Comparison of ENCODE assay signal across 1 cellular context in the genomic region with DNA sequence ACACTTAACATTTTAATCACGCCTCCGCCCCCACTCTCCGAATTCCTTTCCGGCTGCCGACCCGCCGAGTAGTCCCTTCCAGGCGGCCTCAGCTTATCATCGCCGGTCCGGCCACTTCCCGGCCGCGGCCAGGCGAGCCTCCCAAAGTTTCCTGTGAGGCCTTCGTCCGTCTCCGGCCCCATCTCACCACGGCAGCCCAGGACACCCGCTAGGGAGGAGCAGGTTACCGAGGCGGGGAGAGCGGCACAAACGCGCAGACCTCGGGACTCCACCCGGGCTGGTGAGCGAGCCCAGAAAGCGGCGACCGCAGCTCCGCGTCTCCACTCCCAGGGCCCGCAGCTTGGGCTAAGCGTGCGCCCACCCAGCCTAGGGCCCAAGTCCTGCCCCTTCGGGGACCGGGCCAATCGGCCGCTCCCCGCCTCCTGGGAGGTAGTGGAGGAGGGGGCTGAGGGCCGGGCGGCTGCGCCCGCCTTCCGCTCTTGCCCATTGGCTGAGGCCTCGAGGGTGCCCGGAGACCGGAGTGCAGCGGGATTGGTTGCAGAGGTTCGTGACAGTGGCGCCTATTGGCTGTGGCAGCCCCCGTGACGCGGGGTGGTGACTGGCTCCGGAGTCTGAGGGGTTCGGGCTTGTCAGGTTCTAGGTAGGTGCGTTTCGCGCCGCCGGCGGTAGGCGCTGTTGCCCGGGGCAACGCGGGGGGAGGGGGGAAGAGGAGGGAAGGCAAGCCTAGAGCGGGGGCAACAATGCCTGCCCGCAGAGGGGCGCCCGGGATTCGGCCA.
TF ChIP-seq lines count a peak whose summit lies in the region.

No MANE protein-coding gene starts in this region.

TF ChIP-seq in K562, 482 proteins besides CTCF, POLR2A, EP300 and RAD21 (continued from another document and continues in another):
- TF ChIP-seq, protein P1, sequence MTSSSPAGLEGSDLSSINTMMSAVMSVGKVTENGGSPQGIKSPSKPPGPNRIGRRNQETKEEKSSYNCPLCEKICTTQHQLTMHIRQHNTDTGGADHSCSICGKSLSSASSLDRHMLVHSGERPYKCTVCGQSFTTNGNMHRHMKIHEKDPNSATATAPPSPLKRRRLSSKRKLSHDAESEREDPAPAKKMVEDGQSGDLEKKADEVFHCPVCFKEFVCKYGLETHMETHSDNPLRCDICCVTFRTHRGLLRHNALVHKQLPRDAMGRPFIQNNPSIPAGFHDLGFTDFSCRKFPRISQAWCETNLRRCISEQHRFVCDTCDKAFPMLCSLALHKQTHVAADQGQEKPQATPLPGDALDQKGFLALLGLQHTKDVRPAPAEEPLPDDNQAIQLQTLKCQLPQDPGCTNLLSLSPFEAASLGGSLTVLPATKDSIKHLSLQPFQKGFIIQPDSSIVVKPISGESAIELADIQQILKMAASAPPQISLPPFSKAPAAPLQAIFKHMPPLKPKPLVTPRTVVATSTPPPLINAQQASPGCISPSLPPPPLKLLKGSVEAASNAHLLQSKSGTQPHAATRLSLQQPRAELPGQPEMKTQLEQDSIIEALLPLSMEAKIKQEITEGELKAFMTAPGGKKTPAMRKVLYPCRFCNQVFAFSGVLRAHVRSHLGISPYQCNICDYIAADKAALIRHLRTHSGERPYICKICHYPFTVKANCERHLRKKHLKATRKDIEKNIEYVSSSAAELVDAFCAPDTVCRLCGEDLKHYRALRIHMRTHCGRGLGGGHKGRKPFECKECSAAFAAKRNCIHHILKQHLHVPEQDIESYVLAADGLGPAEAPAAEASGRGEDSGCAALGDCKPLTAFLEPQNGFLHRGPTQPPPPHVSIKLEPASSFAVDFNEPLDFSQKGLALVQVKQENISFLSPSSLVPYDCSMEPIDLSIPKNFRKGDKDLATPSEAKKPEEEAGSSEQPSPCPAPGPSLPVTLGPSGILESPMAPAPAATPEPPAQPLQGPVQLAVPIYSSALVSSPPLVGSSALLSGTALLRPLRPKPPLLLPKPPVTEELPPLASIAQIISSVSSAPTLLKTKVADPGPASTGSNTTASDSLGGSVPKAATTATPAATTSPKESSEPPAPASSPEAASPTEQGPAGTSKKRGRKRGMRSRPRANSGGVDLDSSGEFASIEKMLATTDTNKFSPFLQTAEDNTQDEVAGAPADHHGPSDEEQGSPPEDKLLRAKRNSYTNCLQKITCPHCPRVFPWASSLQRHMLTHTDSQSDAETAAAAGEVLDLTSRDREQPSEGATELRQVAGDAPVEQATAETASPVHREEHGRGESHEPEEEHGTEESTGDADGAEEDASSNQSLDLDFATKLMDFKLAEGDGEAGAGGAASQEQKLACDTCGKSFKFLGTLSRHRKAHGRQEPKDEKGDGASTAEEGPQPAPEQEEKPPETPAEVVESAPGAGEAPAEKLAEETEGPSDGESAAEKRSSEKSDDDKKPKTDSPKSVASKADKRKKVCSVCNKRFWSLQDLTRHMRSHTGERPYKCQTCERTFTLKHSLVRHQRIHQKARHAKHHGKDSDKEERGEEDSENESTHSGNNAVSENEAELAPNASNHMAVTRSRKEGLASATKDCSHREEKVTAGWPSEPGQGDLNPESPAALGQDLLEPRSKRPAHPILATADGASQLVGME (CRISPR knock-in tag; IDR thresholded peaks at IDR 0.05) = no peak
- TF ChIP-seq ZFP36 (IDR thresholded peaks at IDR 0.05; ENCODE audit: low read depth, low read length, partially characterized antibody) = no peak
- TF ChIP-seq, protein P2, sequence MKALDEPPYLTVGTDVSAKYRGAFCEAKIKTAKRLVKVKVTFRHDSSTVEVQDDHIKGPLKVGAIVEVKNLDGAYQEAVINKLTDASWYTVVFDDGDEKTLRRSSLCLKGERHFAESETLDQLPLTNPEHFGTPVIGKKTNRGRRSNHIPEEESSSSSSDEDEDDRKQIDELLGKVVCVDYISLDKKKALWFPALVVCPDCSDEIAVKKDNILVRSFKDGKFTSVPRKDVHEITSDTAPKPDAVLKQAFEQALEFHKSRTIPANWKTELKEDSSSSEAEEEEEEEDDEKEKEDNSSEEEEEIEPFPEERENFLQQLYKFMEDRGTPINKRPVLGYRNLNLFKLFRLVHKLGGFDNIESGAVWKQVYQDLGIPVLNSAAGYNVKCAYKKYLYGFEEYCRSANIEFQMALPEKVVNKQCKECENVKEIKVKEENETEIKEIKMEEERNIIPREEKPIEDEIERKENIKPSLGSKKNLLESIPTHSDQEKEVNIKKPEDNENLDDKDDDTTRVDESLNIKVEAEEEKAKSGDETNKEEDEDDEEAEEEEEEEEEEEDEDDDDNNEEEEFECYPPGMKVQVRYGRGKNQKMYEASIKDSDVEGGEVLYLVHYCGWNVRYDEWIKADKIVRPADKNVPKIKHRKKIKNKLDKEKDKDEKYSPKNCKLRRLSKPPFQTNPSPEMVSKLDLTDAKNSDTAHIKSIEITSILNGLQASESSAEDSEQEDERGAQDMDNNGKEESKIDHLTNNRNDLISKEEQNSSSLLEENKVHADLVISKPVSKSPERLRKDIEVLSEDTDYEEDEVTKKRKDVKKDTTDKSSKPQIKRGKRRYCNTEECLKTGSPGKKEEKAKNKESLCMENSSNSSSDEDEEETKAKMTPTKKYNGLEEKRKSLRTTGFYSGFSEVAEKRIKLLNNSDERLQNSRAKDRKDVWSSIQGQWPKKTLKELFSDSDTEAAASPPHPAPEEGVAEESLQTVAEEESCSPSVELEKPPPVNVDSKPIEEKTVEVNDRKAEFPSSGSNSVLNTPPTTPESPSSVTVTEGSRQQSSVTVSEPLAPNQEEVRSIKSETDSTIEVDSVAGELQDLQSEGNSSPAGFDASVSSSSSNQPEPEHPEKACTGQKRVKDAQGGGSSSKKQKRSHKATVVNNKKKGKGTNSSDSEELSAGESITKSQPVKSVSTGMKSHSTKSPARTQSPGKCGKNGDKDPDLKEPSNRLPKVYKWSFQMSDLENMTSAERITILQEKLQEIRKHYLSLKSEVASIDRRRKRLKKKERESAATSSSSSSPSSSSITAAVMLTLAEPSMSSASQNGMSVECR (CRISPR knock-in tag; IDR thresholded peaks at IDR 0.05) = peak; percentile 12; the same call in 1 of the 2 replicates
- TF ChIP-seq TAF15 (IDR thresholded peaks at IDR 0.05; ENCODE audit: low read depth, low read length) = no peak
- TF ChIP-seq ZNF76 (CRISPR knock-in tag; IDR thresholded peaks at IDR 0.05; ENCODE audit: borderline replicate concordance) = peak; percentile 34; the same call in 1 of the 2 replicates
- no peak for TF ChIP-seq TCFL5 (CRISPR knock-in tag; conservative IDR thresholded peaks at IDR 0.05)
- TF ChIP-seq SAP30 (IDR thresholded peaks at IDR 0.05; ENCODE audit: borderline replicate concordance, insufficient read depth, low read depth, low read length, poor library complexity, severe bottlenecking) = no peak
- TF ChIP-seq, protein P3, sequence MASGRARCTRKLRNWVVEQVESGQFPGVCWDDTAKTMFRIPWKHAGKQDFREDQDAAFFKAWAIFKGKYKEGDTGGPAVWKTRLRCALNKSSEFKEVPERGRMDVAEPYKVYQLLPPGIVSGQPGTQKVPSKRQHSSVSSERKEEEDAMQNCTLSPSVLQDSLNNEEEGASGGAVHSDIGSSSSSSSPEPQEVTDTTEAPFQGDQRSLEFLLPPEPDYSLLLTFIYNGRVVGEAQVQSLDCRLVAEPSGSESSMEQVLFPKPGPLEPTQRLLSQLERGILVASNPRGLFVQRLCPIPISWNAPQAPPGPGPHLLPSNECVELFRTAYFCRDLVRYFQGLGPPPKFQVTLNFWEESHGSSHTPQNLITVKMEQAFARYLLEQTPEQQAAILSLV (tag; IDR thresholded peaks at IDR 0.05) = no peak
- no peak for TF ChIP-seq RHOXF2B (CRISPR knock-in tag; conservative IDR thresholded peaks at IDR 0.05)
- TF ChIP-seq, protein P4, sequence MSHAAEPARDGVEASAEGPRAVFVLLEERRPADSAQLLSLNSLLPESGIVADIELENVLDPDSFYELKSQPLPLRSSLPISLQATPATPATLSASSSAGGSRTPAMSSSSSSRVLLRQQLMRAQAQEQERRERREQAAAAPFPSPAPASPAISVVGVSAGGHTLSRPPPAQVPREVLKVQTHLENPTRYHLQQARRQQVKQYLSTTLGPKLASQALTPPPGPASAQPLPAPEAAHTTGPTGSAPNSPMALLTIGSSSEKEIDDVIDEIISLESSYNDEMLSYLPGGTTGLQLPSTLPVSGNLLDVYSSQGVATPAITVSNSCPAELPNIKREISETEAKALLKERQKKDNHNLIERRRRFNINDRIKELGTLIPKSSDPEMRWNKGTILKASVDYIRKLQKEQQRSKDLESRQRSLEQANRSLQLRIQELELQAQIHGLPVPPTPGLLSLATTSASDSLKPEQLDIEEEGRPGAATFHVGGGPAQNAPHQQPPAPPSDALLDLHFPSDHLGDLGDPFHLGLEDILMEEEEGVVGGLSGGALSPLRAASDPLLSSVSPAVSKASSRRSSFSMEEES (CRISPR knock-in tag; IDR thresholded peaks at IDR 0.05) = no peak
- TF ChIP-seq ZFX (CRISPR knock-in tag; IDR thresholded peaks at IDR 0.05) = peak; percentile 100
- TF ChIP-seq SMAD1 (IDR thresholded peaks at IDR 0.05; ENCODE audit: low read depth, low read length, partially characterized antibody) = peak; percentile 38
- TF ChIP-seq FOXK2 (conservative IDR thresholded peaks at IDR 0.05 in 1 of 2, IDR thresholded peaks at IDR 0.05 in 1 of 2; ENCODE audit: low read depth in 2 of 2) = peak in 1 of 2 experiments; percentile 35; a peak in 1 of 4 replicates
- peak; percentile 32; the same call in 1 of the 2 replicates for TF ChIP-seq HNRNPL (IDR thresholded peaks at IDR 0.05; ENCODE audit: low read depth, low read length)
- TF ChIP-seq KDM2B (CRISPR knock-in tag; IDR thresholded peaks at IDR 0.05) = 0 out of 2 replicates have a peak, but pooled peaks have one; percentile 31
- no peak for TF ChIP-seq NFXL1 (CRISPR knock-in tag; IDR thresholded peaks at IDR 0.05)
- peak; percentile 80 for TF ChIP-seq TAF9B (IDR thresholded peaks at IDR 0.05; ENCODE audit: partially characterized antibody)
- TF ChIP-seq ILK (tag; IDR thresholded peaks at IDR 0.05; ENCODE audit: borderline replicate concordance, low read depth) = no peak
- peak; percentile 90; the same call in 1 of the 2 replicates for TF ChIP-seq ZC3H4 (CRISPR knock-in tag; IDR thresholded peaks at IDR 0.05; ENCODE audit: borderline replicate concordance)
- no peak for TF ChIP-seq ADNP (tag; IDR thresholded peaks at IDR 0.05)
- no peak for TF ChIP-seq PRMT5 (CRISPR knock-in tag; IDR thresholded peaks at IDR 0.05)
- TF ChIP-seq ZNF609 (CRISPR knock-in tag; IDR thresholded peaks at IDR 0.05; ENCODE audit: borderline replicate concordance) = no peak
- TF ChIP-seq, protein P5, sequence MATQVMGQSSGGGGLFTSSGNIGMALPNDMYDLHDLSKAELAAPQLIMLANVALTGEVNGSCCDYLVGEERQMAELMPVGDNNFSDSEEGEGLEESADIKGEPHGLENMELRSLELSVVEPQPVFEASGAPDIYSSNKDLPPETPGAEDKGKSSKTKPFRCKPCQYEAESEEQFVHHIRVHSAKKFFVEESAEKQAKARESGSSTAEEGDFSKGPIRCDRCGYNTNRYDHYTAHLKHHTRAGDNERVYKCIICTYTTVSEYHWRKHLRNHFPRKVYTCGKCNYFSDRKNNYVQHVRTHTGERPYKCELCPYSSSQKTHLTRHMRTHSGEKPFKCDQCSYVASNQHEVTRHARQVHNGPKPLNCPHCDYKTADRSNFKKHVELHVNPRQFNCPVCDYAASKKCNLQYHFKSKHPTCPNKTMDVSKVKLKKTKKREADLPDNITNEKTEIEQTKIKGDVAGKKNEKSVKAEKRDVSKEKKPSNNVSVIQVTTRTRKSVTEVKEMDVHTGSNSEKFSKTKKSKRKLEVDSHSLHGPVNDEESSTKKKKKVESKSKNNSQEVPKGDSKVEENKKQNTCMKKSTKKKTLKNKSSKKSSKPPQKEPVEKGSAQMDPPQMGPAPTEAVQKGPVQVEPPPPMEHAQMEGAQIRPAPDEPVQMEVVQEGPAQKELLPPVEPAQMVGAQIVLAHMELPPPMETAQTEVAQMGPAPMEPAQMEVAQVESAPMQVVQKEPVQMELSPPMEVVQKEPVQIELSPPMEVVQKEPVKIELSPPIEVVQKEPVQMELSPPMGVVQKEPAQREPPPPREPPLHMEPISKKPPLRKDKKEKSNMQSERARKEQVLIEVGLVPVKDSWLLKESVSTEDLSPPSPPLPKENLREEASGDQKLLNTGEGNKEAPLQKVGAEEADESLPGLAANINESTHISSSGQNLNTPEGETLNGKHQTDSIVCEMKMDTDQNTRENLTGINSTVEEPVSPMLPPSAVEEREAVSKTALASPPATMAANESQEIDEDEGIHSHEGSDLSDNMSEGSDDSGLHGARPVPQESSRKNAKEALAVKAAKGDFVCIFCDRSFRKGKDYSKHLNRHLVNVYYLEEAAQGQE (CRISPR knock-in tag; IDR thresholded peaks at IDR 0.05; ENCODE audit: low read depth) = peak; percentile 86
- no peak; the same call in 1 of the 2 replicates for TF ChIP-seq DPF2 (IDR thresholded peaks at IDR 0.05)
- no peak for TF ChIP-seq BDP1 (IDR thresholded peaks at IDR 0.05; ENCODE audit: insufficient read depth, insufficient read length)
- peak; percentile 52; the same call in 1 of the 2 replicates for TF ChIP-seq BHLHE40 (IDR thresholded peaks at IDR 0.05; ENCODE audit: low read length)
- TF ChIP-seq HMG20A (CRISPR knock-in tag; conservative IDR thresholded peaks at IDR 0.05) = no peak
- TF ChIP-seq CHD4 (IDR thresholded peaks at IDR 0.05; ENCODE audit: insufficient read depth, insufficient replicate concordance, low read depth, low read length, poor library complexity, severe bottlenecking) = no peak
